In the genomic region with DNA sequence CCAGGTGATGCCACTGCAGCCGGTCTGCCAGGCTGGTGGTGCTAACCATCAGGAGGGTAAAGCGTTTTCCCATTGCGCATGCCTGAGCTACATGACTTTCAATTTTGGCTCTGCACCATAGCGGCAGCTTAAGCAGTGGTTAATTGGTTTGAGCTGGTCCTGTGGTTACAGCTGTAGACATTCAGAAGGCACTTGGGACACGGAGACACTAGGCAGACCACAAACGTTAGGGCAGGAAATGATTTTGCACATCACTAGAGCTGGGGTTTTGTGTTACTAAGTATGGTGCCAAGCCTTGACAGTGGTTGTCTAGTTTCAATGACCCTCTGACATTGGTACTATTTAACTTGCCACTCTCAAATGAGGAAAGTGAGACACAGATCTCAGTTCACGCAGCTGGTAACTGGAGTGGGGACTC, we compare ENCODE assay signal across 8 cellular contexts.
DNase-seq lines count a peak whose midpoint lies in the region; ATAC-seq and TF ChIP-seq lines count a peak whose summit lies in the region.

No MANE protein-coding gene starts in this region.

- no peaks in the 10 kb centered on the region for H3F3A ChIP-seq in OCI-LY1 (ENCODE audit: insufficient read depth, low read length)

- no peaks in the 10 kb centered on the region; the same call in 1 of the 2 replicates for H3K36me3 ChIP-seq in OCI-LY1 (ENCODE audit: insufficient read depth, low read length)

- ATAC-seq in GM18858 (IDR thresholded peaks at IDR 0.05; ENCODE audit: unreplicated experiment): peak; percentile 98
- peak; percentile 98 for ATAC-seq in HG02885 (IDR thresholded peaks at IDR 0.05; ENCODE audit: poor library complexity, unreplicated experiment)

- no peaks in the 10 kb centered on the region for H3K9me3 ChIP-seq in OCI-LY1 (ENCODE audit: low read length)

- H3K79me2 ChIP-seq in OCI-LY1 (ENCODE audit: insufficient read depth, low read length): no peaks in the 10 kb centered on the region

- H3K27ac ChIP-seq in OCI-LY1 (ENCODE audit: low read depth, low read length, poor library complexity, severe bottlenecking): peak overlapping the region; percentile 27

- no peak overlapping the region for H2AFZ ChIP-seq in OCI-LY1 (ENCODE audit: low read length)

- no peak for TF ChIP-seq CTCF in OCI-LY1 (IDR thresholded peaks at IDR 0.05; ENCODE audit: low read length)

- no peaks in the 10 kb centered on the region for H3K27me3 ChIP-seq in OCI-LY1 (ENCODE audit: insufficient read depth, low read length)

- H3K9ac ChIP-seq in OCI-LY1 (ENCODE audit: low read length): no peak overlapping the region

- no peaks in the 10 kb centered on the region for H4K20me1 ChIP-seq in OCI-LY1 (ENCODE audit: insufficient read depth, low read length)

- H3K9me2 ChIP-seq in OCI-LY1 (ENCODE audit: low read depth, low read length): no peaks in the 10 kb centered on the region

- peak; percentile 33 for DNase-seq in activated effector memory CD4-positive, alpha-beta T cell treated with Interleukin-2 at 50 U/mL for 16 hours
- DNase-seq in stimulated activated CD8-positive, alpha-beta memory T cell treated with anti-CD3 and anti-CD28 coated beads, Interleukin-7, amount 100 ng/mL, for 1 hour (ENCODE audit: low read depth in 2 of 2): peak; percentile 4 to 14
- DNase-seq in NCI-H345 treated with DMSO at 0.1 percent for 48 hours (lab: John Stamatoyannopoulos, UW; ENCODE audit: unreplicated experiment) (no peak), inferior parietal cortex (ENCODE audit: extremely low spot score) (no peak), SHP77 (lab: John Stamatoyannopoulos, UW) (no peak)

- H3K4me2 ChIP-seq in OCI-LY1 (ENCODE audit: low read length): peak overlapping the region; percentile 13; the same call in 1 of the 2 replicates

- H3K4me3 ChIP-seq in OCI-LY1 (ENCODE audit: low read depth, low read length, poor library complexity, severe bottlenecking): no peak overlapping the region

- H3K4me1 ChIP-seq in OCI-LY1 (ENCODE audit: insufficient read depth, low read length, severe bottlenecking): peaks cover 10% of the 10 kb centered on the region

Comparison
In these comparisons a context has a peak if more than half of its experiments do, and no peak if none do; other contexts are left out.
1. DNase-seq: peak in activated effector memory CD4-positive, alpha-beta T cell treated with Interleukin-2 at 50 U/mL for 16 hours (single experiment) and stimulated activated CD8-positive, alpha-beta memory T cell treated with anti-CD3 and anti-CD28 coated beads, Interleukin-7, amount 100 ng/mL, for 1 hour (2 of 2); none in NCI-H345 treated with DMSO at 0.1 percent for 48 hours (single experiment), inferior parietal cortex (single experiment) and SHP77 (0 of 2).